14 cellular contexts compared by ENCODE assay signal in genomic region chr2:180314086-180314485, GRCh38.
"Had no signal": no experiment of that assay in that cellular context is flagged by ENCODE, and none has a peak within 500 bp of the region (broad histone marks: within the 10 kb centered on the region; RNA-seq: fewer than 3 reads in every experiment).

No MANE protein-coding gene starts in this region.

- H3K27me3 ChIP-seq: ascending aorta, cardiac muscle cell, dorsolateral prefrontal cortex, heart left ventricle, thyroid gland had no signal

- H3K4me3 ChIP-seq: ascending aorta, cardiac muscle cell, dorsolateral prefrontal cortex, heart left ventricle, thyroid gland had no signal

- DNase-seq: activated CD4-positive, alpha-beta T cell treated with anti-CD3 and anti-CD28 coated beads for 36 hours; activated CD8-positive, alpha-beta memory T cell treated with anti-CD3 and anti-CD28 coated beads, Interleukin-2, amount 50 U/mL, for 4 hours; activated CD8-positive, alpha-beta T cell treated with anti-CD3 and anti-CD28 coated beads for 36 hours; activated gamma-delta T cell treated with Interleukin-2 at 50 U/mL for 16 hours; activated naive CD8-positive, alpha-beta T cell treated with anti-CD3 and anti-CD28 coated beads, Interleukin-2, amount 10 ng/mL, durations not matched to agents 7 days and 5 days; dorsolateral prefrontal cortex; heart left ventricle; immature natural killer cell; occipital lobe; thyroid gland had no signal

- H3K27me3 Mint-ChIP-seq: activated CD4-positive, alpha-beta T cell treated with anti-CD3 and anti-CD28 coated beads for 36 hours; activated CD8-positive, alpha-beta T cell treated with anti-CD3 and anti-CD28 coated beads for 36 hours; activated naive CD8-positive, alpha-beta T cell treated with anti-CD3 and anti-CD28 coated beads, Interleukin-2, amount 10 ng/mL, durations not matched to agents 7 days and 5 days; stimulated activated memory B cell treated with anti-CD40 and anti-IgM and Interleukin-4, amounts not matched to agents 10 μg/mL and 1 μg/mL and 100 μg/mL, for 72 hours had no signal

- H3K27ac Mint-ChIP-seq: activated CD4-positive, alpha-beta T cell treated with anti-CD3 and anti-CD28 coated beads for 36 hours; activated CD8-positive, alpha-beta T cell treated with anti-CD3 and anti-CD28 coated beads for 36 hours; activated naive CD8-positive, alpha-beta T cell treated with anti-CD3 and anti-CD28 coated beads, Interleukin-2, amount 10 ng/mL, durations not matched to agents 7 days and 5 days; immature natural killer cell; nephron; stimulated activated memory B cell treated with anti-CD40 and anti-IgM and Interleukin-4, amounts not matched to agents 10 μg/mL and 1 μg/mL and 100 μg/mL, for 72 hours had no signal

- H3K9me3 ChIP-seq: ascending aorta, thyroid gland had no signal

- H3K36me3 Mint-ChIP-seq: activated naive CD8-positive, alpha-beta T cell treated with anti-CD3 and anti-CD28 coated beads, Interleukin-2, amount 10 ng/mL, durations not matched to agents 7 days and 5 days; immature natural killer cell had no signal

- H3K4me3 Mint-ChIP-seq: activated CD4-positive, alpha-beta T cell treated with anti-CD3 and anti-CD28 coated beads for 36 hours; activated CD8-positive, alpha-beta T cell treated with anti-CD3 and anti-CD28 coated beads for 36 hours; activated naive CD8-positive, alpha-beta T cell treated with anti-CD3 and anti-CD28 coated beads, Interleukin-2, amount 10 ng/mL, durations not matched to agents 7 days and 5 days; immature natural killer cell; nephron; stimulated activated memory B cell treated with anti-CD40 and anti-IgM and Interleukin-4, amounts not matched to agents 10 μg/mL and 1 μg/mL and 100 μg/mL, for 72 hours had no signal

- H3K27ac ChIP-seq: ascending aorta, cardiac muscle cell, dorsolateral prefrontal cortex, heart left ventricle, thyroid gland had no signal

- H3K4me1 ChIP-seq: ascending aorta, heart left ventricle, thyroid gland had no signal

- H3K36me3 ChIP-seq: ascending aorta, cardiac muscle cell, heart left ventricle, thyroid gland had no signal

- H3K4me1 Mint-ChIP-seq: activated CD4-positive, alpha-beta T cell treated with anti-CD3 and anti-CD28 coated beads for 36 hours; activated naive CD8-positive, alpha-beta T cell treated with anti-CD3 and anti-CD28 coated beads, Interleukin-2, amount 10 ng/mL, durations not matched to agents 7 days and 5 days; immature natural killer cell; nephron had no signal
